ENCODE assay signal across 12 cellular contexts in the genomic region with DNA sequence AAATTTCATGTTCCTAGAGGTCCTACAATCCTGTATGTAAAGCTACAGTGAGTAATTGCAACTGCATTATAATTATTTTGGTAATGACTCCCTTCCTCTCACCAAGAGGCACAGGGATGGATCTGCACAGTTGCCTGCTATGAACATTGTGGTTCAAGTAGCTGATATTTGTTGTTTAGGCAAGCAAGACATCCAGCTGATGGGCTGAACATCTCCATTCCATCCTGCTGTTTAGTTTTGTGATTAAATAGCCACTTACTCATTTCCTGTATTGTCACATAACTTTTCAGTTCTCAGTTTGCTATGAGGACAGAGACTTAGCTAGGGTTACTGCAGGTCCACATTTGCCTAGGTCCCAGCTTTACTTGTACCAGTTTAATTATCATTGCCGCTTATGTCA.
A peak's percentile ranks its signal among the peaks of the same experiment; 100 is the strongest.
DNase-seq lines count a peak whose midpoint lies in the region; TF ChIP-seq lines count a peak whose summit lies in the region.
"Had no signal": no experiment of that assay in that cellular context is flagged by ENCODE, and none has a peak within 500 bp of the region (broad histone marks: within the 10 kb centered on the region; RNA-seq: fewer than 3 reads in every experiment).

No MANE protein-coding gene starts in this region.

- H3K9me3 ChIP-seq in neutrophil (no peaks in the 10 kb centered on the region), Peyer's patch (no peaks in the 10 kb centered on the region)

- H3K27me3 Mint-ChIP-seq in glutamatergic neuron (ENCODE audit: unreplicated experiment) (peaks cover 3% of the 10 kb centered on the region), type B pancreatic cell (no peaks in the 10 kb centered on the region)

- H3K4me1 Mint-ChIP-seq in glutamatergic neuron (ENCODE audit: low read depth, unreplicated experiment): peaks cover 23% of the 10 kb centered on the region
- peaks cover 28% of the 10 kb centered on the region for H3K4me1 Mint-ChIP-seq in type B pancreatic cell (ENCODE audit: unreplicated experiment)

- H3K27ac Mint-ChIP-seq in glutamatergic neuron (ENCODE audit: unreplicated experiment): no peak overlapping the region
- H3K27ac Mint-ChIP-seq in type B pancreatic cell: no peak overlapping the region

- H3K9me3 Mint-ChIP-seq in glutamatergic neuron (ENCODE audit: unreplicated experiment) (peaks cover 6% of the 10 kb centered on the region), type B pancreatic cell (no peaks in the 10 kb centered on the region)

- H3K4me1 ChIP-seq in neutrophil (ENCODE audit: control insufficient read depth in 1 of 2, insufficient read depth in 1 of 2, low read depth in 1 of 2, low read length in 1 of 2): peaks cover 31 to 42% of the 10 kb centered on the region in 2 experiments
- no peaks in the 10 kb centered on the region for H3K4me1 ChIP-seq in Peyer's patch

- H3K27me3 ChIP-seq in neutrophil (no peaks in the 10 kb centered on the region), Peyer's patch (no peaks in the 10 kb centered on the region)

- H3K36me3 ChIP-seq in neutrophil: no peaks in the 10 kb centered on the region
- H3K36me3 ChIP-seq in Peyer's patch: no peaks in the 10 kb centered on the region

- peak; percentile 91 for DNase-seq in EH (ENCODE audit: low read depth)
- peak; percentile 67 for DNase-seq in M059J (ENCODE audit: low read depth)
- DNase-seq in astrocyte of the spinal cord (ENCODE audit: low read depth, low spot score): peak; percentile 47
- DNase-seq in glutamatergic neuron: no peak
- no peak for DNase-seq in NCI-H2107 (lab: John Stamatoyannopoulos, UW)
- DNase-seq in Peyer's patch: no peak
- DNase-seq in type B pancreatic cell (ENCODE audit: extremely low spot score, unreplicated experiment): no peak
- DNase-seq: activated CD8-positive, alpha-beta memory T cell treated with anti-CD3 and anti-CD28 coated beads, Interleukin-2, amount 50 U/mL, for 48 hours; caudate nucleus; stimulated activated CD4-positive, alpha-beta T cell treated with anti-CD3 and anti-CD28 coated beads, Interleukin-15, amount 100 ng/mL, for 24 hours; substantia nigra had no signal

- in situ Hi-C loops in astrocyte of the spinal cord (cut with HindIII; ENCODE audit: low sequenced_read_pairs): no loop called here

- TF ChIP-seq POLR2A in Peyer's patch (IDR thresholded peaks at IDR 0.05): no peak

- TF ChIP-seq CTCF in astrocyte of the spinal cord (IDR thresholded peaks at IDR 0.05; ENCODE audit: low read depth, low read length) (no peak), neutrophil (IDR thresholded peaks at IDR 0.05) (no peak), glutamatergic neuron (IDR thresholded peaks at IDR 0.05; ENCODE audit: partially characterized antibody, unreplicated experiment) (no peak), Peyer's patch (IDR thresholded peaks at IDR 0.05) (no peak), type B pancreatic cell (conservative IDR thresholded peaks at IDR 0.05) (no peak)

- H3K4me3 Mint-ChIP-seq in glutamatergic neuron (ENCODE audit: unreplicated experiment): no peak overlapping the region
- H3K4me3 Mint-ChIP-seq in type B pancreatic cell: no peak overlapping the region

- no peak overlapping the region for H3K4me3 ChIP-seq in astrocyte of the spinal cord (ENCODE audit: low read depth, low read length)
- H3K4me3 ChIP-seq in neutrophil (ENCODE audit: low read depth in 1 of 2, low read length in 1 of 2): no peak overlapping the region
- no peak overlapping the region for H3K4me3 ChIP-seq in Peyer's patch

- H3K27ac ChIP-seq in neutrophil (peak overlapping the region; percentile 53), Peyer's patch (peak overlapping the region in 2 of 4 donors; percentile 60 to 65)

- H3K36me3 Mint-ChIP-seq in glutamatergic neuron (ENCODE audit: unreplicated experiment) (no peaks in the 10 kb centered on the region), type B pancreatic cell (no peaks in the 10 kb centered on the region)

Comparison
In these comparisons a context has a peak if more than half of its experiments do, and no peak if none do; other contexts are left out.
1. DNase-seq: peak in EH (single experiment), M059J (single experiment) and astrocyte of the spinal cord (single experiment); none in glutamatergic neuron (single experiment), NCI-H2107 (single experiment), Peyer's patch (0 of 3) and type B pancreatic cell (single experiment).